1 cellular context compared by ENCODE assay signal in genomic region chr16:53346-54236, GRCh38.
A peak's percentile ranks its signal among the peaks of the same experiment; 100 is the strongest.
TF ChIP-seq lines count a peak whose summit lies in the region.

TSS of gene POLR3K (minus strand) at chr16:53608. CDS start at chr16:53586, 22 bp downstream.
TSS of gene SNRNP25 (plus strand) at chr16:53828. CDS start at chr16:54017, 189 bp downstream.

TF ChIP-seq in HepG2, 621 proteins besides CTCF, POLR2A, EP300 and RAD21 (continued from another document and continues in another):
- TF ChIP-seq SRY (CRISPR knock-in tag; IDR thresholded peaks at IDR 0.05) (peak; percentile 35; the same call in 1 of the 2 replicates), TARDBP (CRISPR knock-in tag; IDR thresholded peaks at IDR 0.05) (peak; percentile 67; the same call in 1 of the 2 replicates), CCDC6 (CRISPR knock-in tag; IDR thresholded peaks at IDR 0.05) (peak; percentile 67; the same call in 1 of the 2 replicates), ZNF121 (CRISPR knock-in tag; IDR thresholded peaks at IDR 0.05) (no peak), ZFP62 (CRISPR knock-in tag; IDR thresholded peaks at IDR 0.05) (no peak), ZNF781 (CRISPR knock-in tag; IDR thresholded peaks at IDR 0.05; ENCODE audit: borderline replicate concordance, not compliant biosample characterization) (peak; percentile 74), RXRB (CRISPR knock-in tag; IDR thresholded peaks at IDR 0.05; ENCODE audit: borderline replicate concordance) (no peak; the same call in 1 of the 2 replicates), IKZF4 (CRISPR knock-in tag; IDR thresholded peaks at IDR 0.05; ENCODE audit: borderline replicate concordance, low read depth, not compliant biosample characterization) (peak; percentile 13), POLR2AphosphoS2 (IDR thresholded peaks at IDR 0.05; ENCODE audit: low read depth, low read length) (no peak), ZSCAN31 (CRISPR knock-in tag; IDR thresholded peaks at IDR 0.05; ENCODE audit: low read depth) (peak; percentile 94), ZBTB21 (CRISPR knock-in tag; IDR thresholded peaks at IDR 0.05) (0 out of 2 replicates have a peak, but pooled peaks have one; percentile 31), ZNF317 (CRISPR knock-in tag; IDR thresholded peaks at IDR 0.05) (no peak; the same call in 1 of the 2 replicates), SUZ12 (IDR thresholded peaks at IDR 0.05; ENCODE audit: low read depth, low read length) (no peak), HINFP (CRISPR knock-in tag; IDR thresholded peaks at IDR 0.05; ENCODE audit: low read depth) (0 out of 2 replicates have a peak, but pooled peaks have one; percentile 49), FIP1L1 (IDR thresholded peaks at IDR 0.05; ENCODE audit: borderline replicate concordance, insufficient read depth, low read depth, low read length) (no peak), GTF2F1 (IDR thresholded peaks at IDR 0.05; ENCODE audit: low read length) (no peak), PHF8 (CRISPR knock-in tag; IDR thresholded peaks at IDR 0.05) (peak; percentile 92), PRMT3 (CRISPR knock-in tag; IDR thresholded peaks at IDR 0.05; ENCODE audit: borderline replicate concordance, low read depth) (no peak), TOPORS (CRISPR knock-in tag; IDR thresholded peaks at IDR 0.05) (no peak), RBM39 (IDR thresholded peaks at IDR 0.05; ENCODE audit: low read depth, low read length, poor library complexity, severe bottlenecking) (no peak), SMC3 (IDR thresholded peaks at IDR 0.05; ENCODE audit: low read length) (no peak), KLF16 (CRISPR knock-in tag; IDR thresholded peaks at IDR 0.05) (peak in 1 of 2 experiments; percentile 19; a peak in 1 of 4 replicates), ZFY (CRISPR knock-in tag; IDR thresholded peaks at IDR 0.05) (peak; percentile 90), ZFP82 (CRISPR knock-in tag; IDR thresholded peaks at IDR 0.05; ENCODE audit: borderline replicate concordance) (0 out of 2 replicates have a peak, but pooled peaks have one; percentile 92), MED13 (CRISPR knock-in tag; IDR thresholded peaks at IDR 0.05) (no peak), FOSL2 (CRISPR knock-in tag; IDR thresholded peaks at IDR 0.05) (no peak), CREB3 (CRISPR knock-in tag; IDR thresholded peaks at IDR 0.05) (no peak), NFIB (CRISPR knock-in tag; IDR thresholded peaks at IDR 0.05; ENCODE audit: borderline replicate concordance) (0 out of 2 replicates have a peak, but pooled peaks have one; percentile 69), ZSCAN20 (CRISPR knock-in tag; IDR thresholded peaks at IDR 0.05; ENCODE audit: borderline replicate concordance) (peak; percentile 30; the same call in 1 of the 2 replicates), ONECUT2 (CRISPR knock-in tag; IDR thresholded peaks at IDR 0.05) (0 out of 2 replicates have a peak, but pooled peaks have one; percentile 46), SIN3B (IDR thresholded peaks at IDR 0.05; ENCODE audit: low read length) (no peak), AKAP8 (CRISPR knock-in tag; IDR thresholded peaks at IDR 0.05) (0 out of 2 replicates have a peak, but pooled peaks have one; percentile 51), HOXA9 (CRISPR knock-in tag; IDR thresholded peaks at IDR 0.05; ENCODE audit: borderline replicate concordance) (peak; percentile 75; the same call in 1 of the 2 replicates), ATF2 (CRISPR knock-in tag; IDR thresholded peaks at IDR 0.05) (no peak), ADNP (CRISPR knock-in tag; IDR thresholded peaks at IDR 0.05) (no peak), ZNF446 (CRISPR knock-in tag; IDR thresholded peaks at IDR 0.05) (peak; percentile 92; the same call in 1 of the 2 replicates), ATAD3A (CRISPR knock-in tag; IDR thresholded peaks at IDR 0.05) (no peak), ZNF558 (CRISPR knock-in tag; IDR thresholded peaks at IDR 0.05; ENCODE audit: borderline replicate concordance) (no peak; the same call in 1 of the 2 replicates), ZNF530 (CRISPR knock-in tag; IDR thresholded peaks at IDR 0.05; ENCODE audit: low read depth) (no peak), HMGXB3 (CRISPR knock-in tag; IDR thresholded peaks at IDR 0.05; ENCODE audit: borderline replicate concordance) (peak; percentile 81; the same call in 1 of the 2 replicates), FOXC1 (CRISPR knock-in tag; IDR thresholded peaks at IDR 0.05; ENCODE audit: borderline replicate concordance) (peak; percentile 78), NAIF1 (CRISPR knock-in tag; IDR thresholded peaks at IDR 0.05; ENCODE audit: borderline replicate concordance) (peak; percentile 90; the same call in 1 of the 2 replicates), ZIK1 (CRISPR knock-in tag; IDR thresholded peaks at IDR 0.05; ENCODE audit: borderline replicate concordance, low read depth) (peak; percentile 67), SOX6 (IDR thresholded peaks at IDR 0.05) (no peak), SOX6 (CRISPR knock-in tag; IDR thresholded peaks at IDR 0.05) (no peak), ZNF607 (CRISPR knock-in tag; IDR thresholded peaks at IDR 0.05; ENCODE audit: borderline replicate concordance) (no peak; the same call in 1 of the 2 replicates), ZMYM3 (CRISPR knock-in tag; IDR thresholded peaks at IDR 0.05) (no peak), RFXAP (CRISPR knock-in tag; IDR thresholded peaks at IDR 0.05; ENCODE audit: borderline replicate concordance) (peak; percentile 73; the same call in 1 of the 2 replicates), MLX (CRISPR knock-in tag; IDR thresholded peaks at IDR 0.05) (peak; percentile 49; the same call in 1 of the 2 replicates), REPIN1 (CRISPR knock-in tag; IDR thresholded peaks at IDR 0.05; ENCODE audit: borderline replicate concordance, low read depth) (no peak), CEBPB (IDR thresholded peaks at IDR 0.05; ENCODE audit: borderline replicate concordance, low read depth, low read length) (no peak), ZFP37 (CRISPR knock-in tag; IDR thresholded peaks at IDR 0.05; ENCODE audit: borderline replicate concordance) (no peak; the same call in 1 of the 2 replicates)
- TF ChIP-seq, protein P1, sequence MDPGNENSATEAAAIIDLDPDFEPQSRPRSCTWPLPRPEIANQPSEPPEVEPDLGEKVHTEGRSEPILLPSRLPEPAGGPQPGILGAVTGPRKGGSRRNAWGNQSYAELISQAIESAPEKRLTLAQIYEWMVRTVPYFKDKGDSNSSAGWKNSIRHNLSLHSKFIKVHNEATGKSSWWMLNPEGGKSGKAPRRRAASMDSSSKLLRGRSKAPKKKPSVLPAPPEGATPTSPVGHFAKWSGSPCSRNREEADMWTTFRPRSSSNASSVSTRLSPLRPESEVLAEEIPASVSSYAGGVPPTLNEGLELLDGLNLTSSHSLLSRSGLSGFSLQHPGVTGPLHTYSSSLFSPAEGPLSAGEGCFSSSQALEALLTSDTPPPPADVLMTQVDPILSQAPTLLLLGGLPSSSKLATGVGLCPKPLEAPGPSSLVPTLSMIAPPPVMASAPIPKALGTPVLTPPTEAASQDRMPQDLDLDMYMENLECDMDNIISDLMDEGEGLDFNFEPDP (CRISPR knock-in tag; conservative IDR thresholded peaks at IDR 0.05), result 0 out of 2 replicates have a peak, but pooled peaks have one; percentile 68
- TF ChIP-seq, protein P2, sequence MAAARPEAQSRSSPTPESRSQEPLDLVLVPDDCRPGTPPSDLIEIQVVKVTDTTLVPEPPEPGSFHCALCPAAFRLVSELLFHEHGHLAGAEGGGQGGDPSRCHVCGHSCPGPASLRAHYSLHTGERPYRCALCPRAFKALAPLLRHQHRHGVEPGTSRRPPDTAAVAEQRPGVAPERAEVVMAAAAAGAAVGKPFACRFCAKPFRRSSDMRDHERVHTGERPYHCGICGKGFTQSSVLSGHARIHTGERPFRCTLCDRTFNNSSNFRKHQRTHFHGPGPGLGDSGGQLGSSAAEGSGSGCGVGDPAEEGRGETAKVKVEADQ (CRISPR knock-in tag; IDR thresholded peaks at IDR 0.05; ENCODE audit: borderline replicate concordance), result no peak; the same call in 1 of the 2 replicates
- TF ChIP-seq, protein P3, sequence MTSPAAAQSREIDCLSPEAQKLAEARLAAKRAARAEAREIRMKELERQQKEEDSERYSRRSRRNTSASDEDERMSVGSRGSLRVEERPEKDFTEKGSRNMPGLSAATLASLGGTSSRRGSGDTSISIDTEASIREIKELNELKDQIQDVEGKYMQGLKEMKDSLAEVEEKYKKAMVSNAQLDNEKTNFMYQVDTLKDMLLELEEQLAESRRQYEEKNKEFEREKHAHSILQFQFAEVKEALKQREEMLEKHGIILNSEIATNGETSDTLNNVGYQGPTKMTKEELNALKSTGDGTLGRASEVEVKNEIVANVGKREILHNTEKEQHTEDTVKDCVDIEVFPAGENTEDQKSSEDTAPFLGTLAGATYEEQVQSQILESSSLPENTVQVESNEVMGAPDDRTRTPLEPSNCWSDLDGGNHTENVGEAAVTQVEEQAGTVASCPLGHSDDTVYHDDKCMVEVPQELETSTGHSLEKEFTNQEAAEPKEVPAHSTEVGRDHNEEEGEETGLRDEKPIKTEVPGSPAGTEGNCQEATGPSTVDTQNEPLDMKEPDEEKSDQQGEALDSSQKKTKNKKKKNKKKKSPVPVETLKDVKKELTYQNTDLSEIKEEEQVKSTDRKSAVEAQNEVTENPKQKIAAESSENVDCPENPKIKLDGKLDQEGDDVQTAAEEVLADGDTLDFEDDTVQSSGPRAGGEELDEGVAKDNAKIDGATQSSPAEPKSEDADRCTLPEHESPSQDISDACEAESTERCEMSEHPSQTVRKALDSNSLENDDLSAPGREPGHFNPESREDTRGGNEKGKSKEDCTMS (CRISPR knock-in tag; conservative IDR thresholded peaks at IDR 0.05), result no peak
- TF ChIP-seq, protein P4, sequence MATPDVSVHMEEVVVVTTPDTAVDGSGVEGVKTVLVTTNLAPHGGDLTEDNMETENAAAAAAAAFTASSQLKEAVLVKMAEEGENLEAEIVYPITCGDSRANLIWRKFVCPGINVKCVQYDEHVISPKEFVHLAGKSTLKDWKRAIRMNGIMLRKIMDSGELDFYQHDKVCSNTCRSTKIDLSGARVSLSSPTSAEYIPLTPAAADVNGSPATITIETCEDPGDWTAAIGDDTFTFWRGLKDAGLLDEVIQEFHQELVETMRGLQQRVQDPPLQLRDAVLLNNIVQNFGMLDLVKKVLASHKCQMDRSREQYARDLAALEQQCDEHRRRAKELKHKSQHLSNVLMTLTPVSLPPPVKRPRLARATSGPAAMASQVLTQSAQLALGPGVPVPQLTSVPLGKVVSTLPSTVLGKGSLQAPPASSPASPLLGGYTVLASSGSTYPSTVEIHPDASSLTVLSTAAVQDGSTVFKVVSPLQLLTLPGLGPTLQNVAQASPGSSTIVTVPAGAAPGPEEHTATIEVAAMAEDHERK (CRISPR knock-in tag; IDR thresholded peaks at IDR 0.05; ENCODE audit: low read depth), result no peak
